12 cellular contexts compared by ENCODE assay signal in the genomic region with DNA sequence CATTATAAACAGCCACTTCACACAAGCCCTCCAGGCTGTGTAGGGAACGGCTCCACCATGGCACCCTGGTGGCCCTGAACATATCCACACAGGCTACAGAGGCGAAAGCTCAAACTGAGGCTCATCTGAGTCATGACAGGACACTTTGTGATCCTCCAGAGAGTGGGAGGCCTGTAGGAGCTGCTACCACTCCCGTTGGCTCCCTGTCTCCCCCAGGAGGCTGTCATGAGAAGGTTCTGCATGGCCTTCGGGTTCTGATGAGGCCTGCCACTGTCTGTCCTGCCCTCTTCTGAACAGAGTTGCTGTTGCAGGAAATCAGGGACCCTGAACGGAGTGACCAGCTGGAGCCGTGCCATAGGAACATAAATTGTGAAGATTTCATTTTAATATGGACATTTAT. TPM values are rescaled to one million over a fixed set of nuclear protein-coding genes. Genes with fewer than 3 reads are reported as not detected.
DNase-seq lines count a peak whose midpoint lies in the region; ATAC-seq and TF ChIP-seq lines count a peak whose summit lies in the region.
"Had no signal": no experiment of that assay in that cellular context is flagged by ENCODE, and none has a peak within 500 bp of the region (broad histone marks: within the 10 kb centered on the region; RNA-seq: fewer than 3 reads in every experiment).

No MANE protein-coding gene starts in this region.

- H3K27me3 ChIP-seq in Karpas-422 (ENCODE audit: low read length): no peaks in the 10 kb centered on the region
- H3K27me3 ChIP-seq in lower lobe of right lung (ENCODE audit: low read depth): peaks cover 5% of the 10 kb centered on the region
- H3K27me3 ChIP-seq: ovary had no signal

- H3K36me3 ChIP-seq in Karpas-422 (ENCODE audit: insufficient read depth, low read length): no peaks in the 10 kb centered on the region
- H3K36me3 ChIP-seq in lower lobe of right lung: no peaks in the 10 kb centered on the region
- H3K36me3 ChIP-seq: ovary had no signal

- CTCF ChIA-PET in RWPE1 (lab: Yijun Ruan, JAX): no interaction called here

- no peaks in the 10 kb centered on the region for H3K4me1 Mint-ChIP-seq in activated T-helper 17 cell treated with anti-CD3 and anti-CD28 coated beads, Interleukin-2, amount 50 U/mL, for 72 hours
- no peaks in the 10 kb centered on the region for H3K4me1 Mint-ChIP-seq in stimulated activated effector memory CD8-positive, alpha-beta T cell treated with anti-CD3 and anti-CD28 coated beads, Interleukin-12 subunit alpha, Interleukin-12 subunit beta, amount 100 ng/mL, for 72 hours

- H3K4me3 ChIP-seq in Karpas-422 (ENCODE audit: low read length) (no peak overlapping the region), lower lobe of right lung (no peak overlapping the region)
- H3K4me3 ChIP-seq: dorsolateral prefrontal cortex, ovary had no signal

- H4K20me1 ChIP-seq in Karpas-422 (ENCODE audit: insufficient read depth, low read depth, low read length): no peaks in the 10 kb centered on the region

- ATAC-seq in activated naive CD4-positive, alpha-beta T cell treated with anti-CD3 and anti-CD28 coated beads, Interleukin-2, amount 50 U/mL, for 72 hours: peak; percentile 44 to 69
- peak; percentile 57 for ATAC-seq in activated T-helper 17 cell treated with anti-CD3 and anti-CD28 coated beads, Interleukin-2, amount 50 U/mL, for 72 hours (replicated peaks)
- peak; percentile 76 for ATAC-seq in stimulated activated effector memory CD8-positive, alpha-beta T cell treated with anti-CD3 and anti-CD28 coated beads, Interleukin-12 subunit alpha, Interleukin-12 subunit beta, amount 100 ng/mL, for 72 hours
- no peak for ATAC-seq in lower lobe of right lung
- ATAC-seq in HG03442 (IDR thresholded peaks at IDR 0.05; ENCODE audit: unreplicated experiment): no peak
- ATAC-seq: CD8-positive, alpha-beta T cell had no signal

- no peak overlapping the region for H3K4me3 Mint-ChIP-seq in activated T-helper 17 cell treated with anti-CD3 and anti-CD28 coated beads, Interleukin-2, amount 50 U/mL, for 72 hours
- no peak overlapping the region for H3K4me3 Mint-ChIP-seq in stimulated activated effector memory CD8-positive, alpha-beta T cell treated with anti-CD3 and anti-CD28 coated beads, Interleukin-12 subunit alpha, Interleukin-12 subunit beta, amount 100 ng/mL, for 72 hours
- H3K4me3 Mint-ChIP-seq: CD8-positive, alpha-beta T cell had no signal

- H3K27ac ChIP-seq in Karpas-422 (ENCODE audit: low read length) (no peak overlapping the region), lower lobe of right lung (no peak overlapping the region), RWPE1 (no peak overlapping the region)
- H3K27ac ChIP-seq: dorsolateral prefrontal cortex, ovary had no signal

- intact Hi-C loops in lower lobe of right lung (cut with DNase I): no loop called here

- no peak overlapping the region for H3K4me2 ChIP-seq in Karpas-422 (ENCODE audit: low read depth, low read length, poor library complexity, severe bottlenecking)

- DNase-seq in activated naive CD4-positive, alpha-beta T cell treated with anti-CD3 and anti-CD28 coated beads, Interleukin-2, amount 50 U/mL, for 72 hours (ENCODE audit: low spot score in 2 of 2): peak in 1 of 2 donors; percentile 25
- DNase-seq in activated naive CD4-positive, alpha-beta T cell (lab: John Stamatoyannopoulos, UW): no peak
- DNase-seq in Karpas-422 (peak; percentile 87), lower lobe of right lung (no peak), RWPE1 (ENCODE audit: low spot score) (no peak)
- no peak for DNase-seq in stimulated activated effector memory CD8-positive, alpha-beta T cell treated with anti-CD3 and anti-CD28 coated beads, Interleukin-12 subunit alpha, Interleukin-12 subunit beta, amount 100 ng/mL, for 72 hours (ENCODE audit: low spot score in 2 of 2)
- DNase-seq: CD8-positive, alpha-beta T cell; dorsolateral prefrontal cortex; NCI-H345; ovary had no signal

- H3K9me3 Mint-ChIP-seq in activated naive CD4-positive, alpha-beta T cell treated with anti-CD3 and anti-CD28 coated beads, Interleukin-2, amount 50 U/mL, for 72 hours: no peaks in the 10 kb centered on the region
- H3K9me3 Mint-ChIP-seq in activated T-helper 17 cell treated with anti-CD3 and anti-CD28 coated beads, Interleukin-2, amount 50 U/mL, for 72 hours: no peaks in the 10 kb centered on the region
- no peaks in the 10 kb centered on the region for H3K9me3 Mint-ChIP-seq in stimulated activated effector memory CD8-positive, alpha-beta T cell treated with anti-CD3 and anti-CD28 coated beads, Interleukin-12 subunit alpha, Interleukin-12 subunit beta, amount 100 ng/mL, for 72 hours
- H3K9me3 Mint-ChIP-seq: CD8-positive, alpha-beta T cell had no signal

- no peaks in the 10 kb centered on the region for H3K36me3 Mint-ChIP-seq in activated naive CD4-positive, alpha-beta T cell treated with anti-CD3 and anti-CD28 coated beads, Interleukin-2, amount 50 U/mL, for 72 hours
- no peaks in the 10 kb centered on the region for H3K36me3 Mint-ChIP-seq in activated T-helper 17 cell treated with anti-CD3 and anti-CD28 coated beads, Interleukin-2, amount 50 U/mL, for 72 hours (ENCODE audit: low read depth)
- H3K36me3 Mint-ChIP-seq in stimulated activated effector memory CD8-positive, alpha-beta T cell treated with anti-CD3 and anti-CD28 coated beads, Interleukin-12 subunit alpha, Interleukin-12 subunit beta, amount 100 ng/mL, for 72 hours: no peaks in the 10 kb centered on the region
- H3K36me3 Mint-ChIP-seq: CD8-positive, alpha-beta T cell had no signal

- POLR2A ChIA-PET in RWPE1 (lab: Yijun Ruan, JAX; ENCODE audit: low non-redundant PET): no interaction called here

- no peak overlapping the region for H3K9ac ChIP-seq in Karpas-422 (ENCODE audit: low read length)

- no peaks in the 10 kb centered on the region for H3K79me2 ChIP-seq in Karpas-422 (ENCODE audit: low read length)

- H3K4me1 ChIP-seq in Karpas-422 (ENCODE audit: low read length) (peaks cover 3% of the 10 kb centered on the region), lower lobe of right lung (no peaks in the 10 kb centered on the region)

- H3K9me2 ChIP-seq in Karpas-422 (replicated peaks; ENCODE audit: insufficient read depth, low read length): no peaks in the 10 kb centered on the region

- TF ChIP-seq CTCF in lower lobe of right lung (IDR thresholded peaks at IDR 0.05) (no peak), RWPE1 (conservative IDR thresholded peaks at IDR 0.05; ENCODE audit: low read depth) (no peak)

- peaks cover 20% of the 10 kb centered on the region for H3K27me3 Mint-ChIP-seq in activated T-helper 17 cell treated with anti-CD3 and anti-CD28 coated beads, Interleukin-2, amount 50 U/mL, for 72 hours

- H3K9me3 ChIP-seq in Karpas-422 (ENCODE audit: low read length): no peaks in the 10 kb centered on the region
- H3K9me3 ChIP-seq in lower lobe of right lung: no peaks in the 10 kb centered on the region
- H3K9me3 ChIP-seq: ovary had no signal

- no peak overlapping the region for H3K27ac Mint-ChIP-seq in activated naive CD4-positive, alpha-beta T cell treated with anti-CD3 and anti-CD28 coated beads, Interleukin-2, amount 50 U/mL, for 72 hours
- no peak overlapping the region for H3K27ac Mint-ChIP-seq in activated T-helper 17 cell treated with anti-CD3 and anti-CD28 coated beads, Interleukin-2, amount 50 U/mL, for 72 hours
- no peak overlapping the region for H3K27ac Mint-ChIP-seq in stimulated activated effector memory CD8-positive, alpha-beta T cell treated with anti-CD3 and anti-CD28 coated beads, Interleukin-12 subunit alpha, Interleukin-12 subunit beta, amount 100 ng/mL, for 72 hours
- H3K27ac Mint-ChIP-seq: CD8-positive, alpha-beta T cell had no signal

- no peak overlapping the region for H2AFZ ChIP-seq in Karpas-422 (ENCODE audit: low read length)

RNA-seq across cellular contexts. Expression of a gene that starts 23.8 kb away (rescaled TPM):
- not detected for total RNA-seq in activated naive CD4-positive, alpha-beta T cell treated with anti-CD3 and anti-CD28 coated beads, Interleukin-2, amount 50 U/mL, for 72 hours
- 1.6 and 1.8 TPM in 2 replicates for total RNA-seq in Karpas-422 (2014; rRNA removed; shearing (Covaris generic); ENCODE audit: low replicate concordance)
- not detected for total RNA-seq in activated T-helper 17 cell treated with anti-CD3 and anti-CD28 coated beads, Interleukin-2, amount 50 U/mL, for 72 hours
- total RNA-seq in lower lobe of right lung: 0.65 TPM
- total RNA-seq: CD8-positive, alpha-beta T cell; dorsolateral prefrontal cortex had no signal

RNA-seq across cellular contexts. Expression of a gene that starts 47.7 kb away (rescaled TPM):
- total RNA-seq in activated naive CD4-positive, alpha-beta T cell treated with anti-CD3 and anti-CD28 coated beads, Interleukin-2, amount 50 U/mL, for 72 hours: under 1 TPM in 1 of 2 donors, not detected in 1; 0.18 TPM
- 0.89 and 2.2 TPM in 2 replicates for total RNA-seq in Karpas-422 (2014; rRNA removed; shearing (Covaris generic); ENCODE audit: low replicate concordance)
- under 1 TPM in 1 of 2 donors, not detected in 1; 0.80 TPM for total RNA-seq in activated T-helper 17 cell treated with anti-CD3 and anti-CD28 coated beads, Interleukin-2, amount 50 U/mL, for 72 hours
- total RNA-seq in lower lobe of right lung: not detected
- total RNA-seq: CD8-positive, alpha-beta T cell had no signal

RNA-seq across cellular contexts. Expression of a gene that starts 58.7 kb away (rescaled TPM):
- not detected for total RNA-seq in activated naive CD4-positive, alpha-beta T cell treated with anti-CD3 and anti-CD28 coated beads, Interleukin-2, amount 50 U/mL, for 72 hours
- not detected in 2 replicates for total RNA-seq in Karpas-422 (2014; rRNA removed; shearing (Covaris generic); ENCODE audit: low replicate concordance)
- not detected for total RNA-seq in activated T-helper 17 cell treated with anti-CD3 and anti-CD28 coated beads, Interleukin-2, amount 50 U/mL, for 72 hours
- not detected for total RNA-seq in lower lobe of right lung
- total RNA-seq: CD8-positive, alpha-beta T cell; ovary had no signal

Comparison
In these comparisons a context has a peak if more than half of its experiments do, and no peak if none do; other contexts are left out.
1. ATAC-seq: peak in activated naive CD4-positive, alpha-beta T cell treated with anti-CD3 and anti-CD28 coated beads, Interleukin-2, amount 50 U/mL, for 72 hours (2 of 2), activated T-helper 17 cell treated with anti-CD3 and anti-CD28 coated beads, Interleukin-2, amount 50 U/mL, for 72 hours (single experiment) and stimulated activated effector memory CD8-positive, alpha-beta T cell treated with anti-CD3 and anti-CD28 coated beads, Interleukin-12 subunit alpha, Interleukin-12 subunit beta, amount 100 ng/mL, for 72 hours (single experiment); none in lower lobe of right lung (0 of 2) and HG03442 (single experiment).